In the genomic region with DNA sequence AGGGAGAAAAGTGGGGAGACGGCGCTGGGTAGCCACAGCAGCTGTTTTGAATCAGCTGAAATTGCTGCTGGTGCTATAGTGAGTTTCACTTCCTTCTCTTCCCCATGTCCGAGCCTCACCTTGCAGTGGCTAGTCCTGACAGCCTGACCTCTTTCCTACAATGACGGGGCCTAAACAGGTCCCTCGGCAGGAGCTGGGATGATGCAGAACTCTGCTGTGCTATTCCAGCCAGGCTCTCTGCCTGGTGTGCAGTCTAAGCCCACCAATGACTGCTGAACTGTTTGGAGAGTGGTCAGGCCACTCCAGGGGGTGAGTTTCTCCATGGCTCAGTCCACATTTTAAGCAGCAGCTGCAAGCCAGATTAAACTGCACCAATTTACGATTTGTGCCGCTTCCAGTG, we compare ENCODE assay signal across 16 cellular contexts.
DNase-seq lines count a peak whose midpoint lies in the region; ATAC-seq and TF ChIP-seq lines count a peak whose summit lies in the region.
"Had no signal": no experiment of that assay in that cellular context is flagged by ENCODE, and none has a peak within 500 bp of the region (broad histone marks: within the 10 kb centered on the region; RNA-seq: fewer than 3 reads in every experiment).

No MANE protein-coding gene starts in this region.

- H3K9me3 ChIP-seq in BLaER1 (no peaks in the 10 kb centered on the region), gastroesophageal sphincter (no peaks in the 10 kb centered on the region)
- H3K9me3 ChIP-seq: tibial nerve had no signal

- no peak for TF ChIP-seq POLR2A in gastroesophageal sphincter (IDR thresholded peaks at IDR 0.05)

- no peak for TF ChIP-seq EP300 in gastroesophageal sphincter (IDR thresholded peaks at IDR 0.05)

- H3K36me3 ChIP-seq in BLaER1 (0 out of 2 replicates have a peak, but pooled peaks cover 5% of the 10 kb centered on the region), gastroesophageal sphincter (peaks cover 0 to 13% of the 10 kb centered on the region in 2 donors)

- peak; percentile 10 for DNase-seq in NAMALWA (ENCODE audit: low spot score)
- DNase-seq in DMS153 treated with DMSO at 0.1 percent for 48 hours (lab: John Stamatoyannopoulos, UW; ENCODE audit: unreplicated experiment), result no peak
- no peak for DNase-seq in kidney glomerular epithelial cell (lab: John Stamatoyannopoulos, UW)
- DNase-seq in RKO (ENCODE audit: low spot score), result no peak
- no peak for DNase-seq in activated CD4-positive, alpha-beta T cell treated with anti-CD3 and anti-CD28 coated beads for 4 hours
- DNase-seq: activated CD8-positive, alpha-beta memory T cell treated with anti-CD3 and anti-CD28 coated beads, Interleukin-2, amount 10 ng/mL, durations not matched to agents 7 days and 5 days; DND-41; islet precursor cell; naive thymus-derived CD8-positive, alpha-beta T cell; NCI-H1092; NCI-H524; SHP77 had no signal

- ATAC-seq in GM21528 (IDR thresholded peaks at IDR 0.05; ENCODE audit: low FRiP score, unreplicated experiment) (peak; percentile 54), gastroesophageal sphincter (peak; percentile 4)
- ATAC-seq: activated CD8-positive, alpha-beta memory T cell treated with anti-CD3 and anti-CD28 coated beads, Interleukin-2, amount 10 ng/mL, durations not matched to agents 7 days and 5 days; naive thymus-derived CD8-positive, alpha-beta T cell had no signal

- H3K27ac ChIP-seq in BLaER1 (no peak overlapping the region), gastroesophageal sphincter (peak overlapping the region in 3 of 4 donors; percentile 22 to 64 (median 38))
- H3K27ac ChIP-seq: tibial nerve had no signal

- H3K27me3 ChIP-seq in BLaER1 (no peaks in the 10 kb centered on the region; the same call in 1 of the 2 replicates), gastroesophageal sphincter (no peaks in the 10 kb centered on the region)
- H3K27me3 ChIP-seq: tibial nerve had no signal

- no peak for TF ChIP-seq CTCF in gastroesophageal sphincter (IDR thresholded peaks at IDR 0.05)

- H3K4me1 ChIP-seq in BLaER1 (peaks cover 39% of the 10 kb centered on the region), gastroesophageal sphincter (peaks cover 3 to 34% (median 5%) of the 10 kb centered on the region in 3 donors)

- no peak overlapping the region for H3K9ac ChIP-seq in BLaER1

- no peaks in the 10 kb centered on the region for H4K20me1 ChIP-seq in BLaER1

- H3K4me3 ChIP-seq in BLaER1 (no peak overlapping the region), gastroesophageal sphincter (no peak overlapping the region)
- H3K4me3 ChIP-seq: tibial nerve had no signal

- 28 to 66% methylated on average over 4 of the region's 7 CpGs for WGBS in gastroesophageal sphincter (ENCODE audit: low coverage in 1 of 2), 2 donors

- H3K4me2 ChIP-seq in BLaER1, result peak overlapping the region; percentile 11; the same call in 1 of the 2 replicates
